Comparison of ENCODE assay signal across 14 cellular contexts in genomic region chr6:139173172-139173571, GRCh38. TPM values are rescaled to one million over a fixed set of nuclear protein-coding genes. Genes with fewer than 3 reads are reported as not detected.
DNase-seq lines count a peak whose midpoint lies in the region; ATAC-seq, FAIRE-seq and TF ChIP-seq lines count a peak whose summit lies in the region.
"Had no signal": no experiment of that assay in that cellular context is flagged by ENCODE, and none has a peak within 500 bp of the region (broad histone marks: within the 10 kb centered on the region; RNA-seq: fewer than 3 reads in every experiment).

No MANE protein-coding gene starts in this region.

- no peak for TF ChIP-seq EP300 in tibial nerve (IDR thresholded peaks at IDR 0.05)

- DNase-seq in DND-41 (no peak), HCEC 1CT (peak; percentile 36), T-cell (no peak), nephron progenitor cell (no peak), tibial nerve (ENCODE audit: low spot score in 2 of 2) (no peak), urothelium cell line (ENCODE audit: low spot score) (no peak), NCI-H1930 (lab: John Stamatoyannopoulos, UW) (no peak)
- DNase-seq: central memory CD4-positive, alpha-beta T cell; left ventricle myocardium superior; NCI-H187 treated with DMSO at 0.1 percent for 48 hours; Peyer's patch; psoas muscle had no signal

- no peak for TF ChIP-seq POLR2A in tibial nerve (IDR thresholded peaks at IDR 0.05)

- TF ChIP-seq CTCF in DND-41 (IDR thresholded peaks at IDR 0.05; ENCODE audit: borderline replicate concordance, extremely low read depth, low read length, poor library complexity, severe bottlenecking) (peak; percentile 31), nephron progenitor cell (IDR thresholded peaks at IDR 0.05) (no peak), tibial nerve (IDR thresholded peaks at IDR 0.05) (no peak)

- H3K27me3 ChIP-seq in DND-41 (ENCODE audit: insufficient read depth, low read length, poor library complexity) (no peaks in the 10 kb centered on the region), tibial nerve (no peaks in the 10 kb centered on the region)
- H3K27me3 ChIP-seq: Peyer's patch had no signal

- no peak overlapping the region for H3K4me2 ChIP-seq in DND-41 (ENCODE audit: insufficient read depth, low read length)

- H3K27me3 Mint-ChIP-seq in T-cell (no peaks in the 10 kb centered on the region), nephron progenitor cell (ENCODE audit: low read depth, poor library complexity) (no peaks in the 10 kb centered on the region)

- FAIRE-seq in urothelium cell line (lab: Jason Lieb, UNC) = no peak
- FAIRE-seq: frontal cortex had no signal

- peaks cover 31% of the 10 kb centered on the region for H4K20me1 ChIP-seq in DND-41 (ENCODE audit: insufficient read depth, low read length)

- peaks cover 17% of the 10 kb centered on the region for H3K79me2 ChIP-seq in DND-41 (ENCODE audit: insufficient read depth, low read length)

- peak overlapping the region in 2 of 3 donors; percentile 30 to 60 for H3K4me3 Mint-ChIP-seq in T-cell
- H3K4me3 Mint-ChIP-seq in nephron progenitor cell = no peak overlapping the region

- no peak overlapping the region for H2AFZ ChIP-seq in DND-41 (ENCODE audit: low read depth, low read length)

- H3K4me1 Mint-ChIP-seq in T-cell (peaks cover 90 to 98% (median 91%) of the 10 kb centered on the region in 3 donors), nephron progenitor cell (no peaks in the 10 kb centered on the region)

- H3K27ac ChIP-seq in DND-41 (ENCODE audit: low read length) (no peak overlapping the region), tibial nerve (no peak overlapping the region)
- H3K27ac ChIP-seq: Peyer's patch, psoas muscle had no signal

- peaks cover 70% of the 10 kb centered on the region for H3K36me3 Mint-ChIP-seq in T-cell
- peaks cover 51% of the 10 kb centered on the region for H3K36me3 Mint-ChIP-seq in nephron progenitor cell (ENCODE audit: low read depth)

- no peaks in the 10 kb centered on the region for H3K9me3 ChIP-seq in DND-41 (ENCODE audit: insufficient read depth, low read length, severe bottlenecking)
- no peaks in the 10 kb centered on the region for H3K9me3 ChIP-seq in tibial nerve
- H3K9me3 ChIP-seq: Peyer's patch, psoas muscle had no signal

- H3K9me3 Mint-ChIP-seq in T-cell = no peaks in the 10 kb centered on the region
- no peaks in the 10 kb centered on the region for H3K9me3 Mint-ChIP-seq in nephron progenitor cell

- H3K36me3 ChIP-seq in DND-41 (ENCODE audit: insufficient read depth, low read length) (peaks cover 81% of the 10 kb centered on the region), tibial nerve (peaks cover 3 to 52% (median 18%) of the 10 kb centered on the region in 3 donors)

- no peak overlapping the region for H3K9ac ChIP-seq in DND-41 (ENCODE audit: low read depth, low read length)

- H3K4me1 ChIP-seq in DND-41 (ENCODE audit: insufficient read depth, low read length) (no peaks in the 10 kb centered on the region), tibial nerve (no peaks in the 10 kb centered on the region)
- H3K4me1 ChIP-seq: psoas muscle had no signal

- 72 to 75% methylated on average over 2 of the region's 2 CpGs for WGBS in tibial nerve, 2 donors

- CTCF ChIA-PET in T-cell (lab: Charles Lee) = interaction anchor here (0.8 to 3.2 kb wide), 4 partner anchors 12 to 98 kb away, joined by 3 to 9 read pairs (median 4); no protein-coding TSS in a partner anchor

- POLR2A ChIA-PET in T-cell (lab: Charles Lee) = interaction anchor here in 1 of 2 donors (1.1 kb wide), 1 partner anchor 9 kb away, joined by 3 read pairs; no protein-coding TSS in a partner anchor

- ATAC-seq in DND-41 (ENCODE audit: insufficient read depth, low read depth) (0 out of 3 replicates have a peak, but pooled peaks have one; percentile 44), T-cell (replicated peaks in 1 of 4) (peak; percentile 60 to 77 (median 72)), esophagus mucosa (peak; percentile 75)
- ATAC-seq: left ventricle myocardium superior had no signal

- peak overlapping the region; percentile 89 for H3K27ac Mint-ChIP-seq in T-cell
- H3K27ac Mint-ChIP-seq in nephron progenitor cell = no peak overlapping the region

- H3K4me3 ChIP-seq in DND-41 (ENCODE audit: low read depth in 1 of 2, low read length in 2 of 2) (no peak overlapping the region), tibial nerve (no peak overlapping the region)
- H3K4me3 ChIP-seq: Peyer's patch, psoas muscle had no signal

RNA-seq across cellular contexts. Expression of gene HECA, which starts 38.3 kb away (rescaled TPM):
- total RNA-seq in T-cell (100 to 1,000 TPM; 125 to 137 (median 131) TPM), esophagus mucosa (23.6 TPM), tibial nerve (10 to 100 TPM; 31.9 to 39.3 (median 35.7) TPM)
